In the genomic region with DNA sequence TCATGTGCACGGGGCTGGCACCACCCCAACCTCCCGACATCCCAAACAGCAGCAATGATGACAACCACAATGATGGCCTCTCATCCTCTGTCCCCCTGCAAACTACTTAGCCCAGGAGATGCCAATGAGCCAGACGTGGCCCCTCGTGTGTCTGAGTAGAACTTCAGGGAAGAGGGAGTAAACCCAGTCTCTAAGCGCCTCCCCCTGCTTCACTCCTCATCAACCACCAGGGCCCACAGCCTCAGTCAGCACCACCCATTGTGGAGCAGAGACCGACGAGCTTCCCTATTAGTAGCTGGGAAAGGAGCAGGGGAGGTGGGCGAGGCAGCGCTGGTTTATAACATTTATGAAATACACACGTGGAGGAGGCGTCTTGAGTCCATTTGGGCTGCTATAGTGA, we compare ENCODE assay signal across 23 cellular contexts.
"Had no signal": no experiment of that assay in that cellular context is flagged by ENCODE, and none has a peak within 500 bp of the region (broad histone marks: within the 10 kb centered on the region; RNA-seq: fewer than 3 reads in every experiment).

No MANE protein-coding gene starts in this region.

- H3K36me3 ChIP-seq: esophagus muscularis mucosa, gastroesophageal sphincter, heart right ventricle, right lobe of liver, thoracic aorta, tibial nerve, upper lobe of right lung, uterus had no signal

- H3K4me1 ChIP-seq: esophagus muscularis mucosa, foreskin keratinocyte, gastroesophageal sphincter, heart right ventricle, parathyroid adenoma, right lobe of liver, tibial nerve, upper lobe of right lung, uterus had no signal

- H3K9ac ChIP-seq: parathyroid adenoma had no signal

- H3K9me3 ChIP-seq: esophagus muscularis mucosa, gastroesophageal sphincter, heart right ventricle, mucosa of descending colon, right lobe of liver, thoracic aorta, tibial nerve, upper lobe of right lung, uterus had no signal

- ATAC-seq: foreskin keratinocyte; gastroesophageal sphincter; heart right ventricle; left lobe of liver; mucosa of descending colon; natural killer cell treated with Interleukin-12 subunit alpha and Interleukin-12 subunit beta and Interleukin-15 and Interleukin-18, amount 100 ng/mL, for 72 hours; right lobe of liver; stimulated activated naive B cell treated with anti-CD40 and anti-IgM and Interleukin-4, amounts not matched to agents 10 μg/mL and 1 μg/mL and 100 μg/mL, for 72 hours; upper lobe of right lung had no signal

- DNase-seq: cortex of kidney; effector CD4-positive, alpha-beta T cell; foreskin keratinocyte; heart right ventricle; hippocampal formation; kidney; mucosa of descending colon; naive B cell; right lobe of liver; small intestine; stimulated activated CD4-positive, alpha-beta T cell treated with anti-CD3 and anti-CD28 coated beads, Interleukin-15, amount 100 ng/mL, for 24 hours; stimulated activated CD4-positive, alpha-beta T cell treated with anti-CD3 and anti-CD28 coated beads, Interleukin-2, amount 100 ng/mL, for 48 hours; stimulated activated naive B cell treated with anti-CD40 and anti-IgM and Interleukin-4, amounts not matched to agents 10 μg/mL and 1 μg/mL and 100 μg/mL, for 72 hours; upper lobe of right lung; uterus had no signal

- H3K27me3 ChIP-seq: foreskin keratinocyte, right lobe of liver, uterus had no signal

- H3K79me2 ChIP-seq: parathyroid adenoma had no signal

- H2AFZ ChIP-seq: parathyroid adenoma had no signal

- H3K27ac ChIP-seq: esophagus muscularis mucosa, foreskin keratinocyte, gastroesophageal sphincter, heart right ventricle, parathyroid adenoma, right lobe of liver, thoracic aorta, tibial nerve, upper lobe of right lung, uterus had no signal

- H3K4me3 ChIP-seq: esophagus muscularis mucosa, gastroesophageal sphincter, heart right ventricle, lung, mucosa of descending colon, right lobe of liver, thoracic aorta, tibial nerve, upper lobe of right lung, uterus had no signal
